1 cellular context compared by ENCODE assay signal in the genomic region with DNA sequence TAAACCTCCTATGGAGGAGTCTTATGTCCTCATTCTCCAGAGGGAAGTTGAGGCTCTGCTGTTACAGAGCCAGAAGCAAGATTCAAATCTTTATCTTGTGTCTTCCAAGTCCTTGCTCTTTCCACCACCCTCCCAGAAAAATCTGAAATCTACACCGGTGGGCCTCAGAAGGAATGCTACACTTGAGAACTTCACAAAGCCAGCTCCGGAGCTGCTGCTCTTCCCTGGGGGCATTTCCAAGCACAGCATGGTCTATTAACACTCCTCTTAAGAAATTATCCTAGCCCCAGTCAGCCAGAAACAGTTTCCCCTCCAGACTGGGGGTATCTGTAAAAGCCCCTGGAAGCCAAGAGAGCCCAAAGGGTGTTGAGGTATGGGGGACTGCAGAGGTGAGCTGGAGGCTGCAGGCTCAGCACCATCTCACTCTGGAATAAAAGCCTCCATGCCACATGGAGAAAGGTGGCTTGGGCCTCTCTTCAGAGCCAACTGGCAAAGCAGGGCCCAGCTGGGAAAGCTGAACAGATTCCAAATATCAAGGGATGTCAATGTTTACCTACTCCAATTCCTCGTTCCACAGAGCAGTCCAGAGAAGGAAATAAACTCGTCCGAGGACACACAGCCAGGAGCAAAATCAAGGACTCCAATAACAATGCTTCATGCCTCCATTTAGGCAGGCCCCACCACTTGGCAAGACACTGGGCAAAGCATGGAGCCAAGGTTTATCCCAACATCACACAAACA.
TF ChIP-seq lines count a peak whose summit lies in the region.

No MANE protein-coding gene starts in this region.

TF ChIP-seq in K562, 482 proteins besides CTCF, POLR2A, EP300 and RAD21 (continued from another document):
- TF ChIP-seq, protein P1, sequence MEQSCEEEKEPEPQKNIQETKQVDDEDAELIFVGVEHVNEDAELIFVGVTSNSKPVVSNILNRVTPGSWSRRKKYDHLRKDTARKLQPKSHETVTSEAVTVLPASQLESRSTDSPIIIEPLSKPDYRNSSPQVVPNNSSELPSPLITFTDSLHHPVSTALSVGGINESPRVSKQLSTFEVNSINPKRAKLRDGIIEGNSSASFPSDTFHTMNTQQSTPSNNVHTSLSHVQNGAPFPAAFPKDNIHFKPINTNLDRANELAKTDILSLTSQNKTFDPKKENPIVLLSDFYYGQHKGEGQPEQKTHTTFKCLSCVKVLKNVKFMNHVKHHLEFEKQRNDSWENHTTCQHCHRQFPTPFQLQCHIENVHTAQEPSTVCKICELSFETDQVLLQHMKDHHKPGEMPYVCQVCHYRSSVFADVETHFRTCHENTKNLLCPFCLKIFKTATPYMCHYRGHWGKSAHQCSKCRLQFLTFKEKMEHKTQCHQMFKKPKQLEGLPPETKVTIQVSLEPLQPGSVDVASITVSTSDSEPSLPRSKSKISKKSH (CRISPR knock-in tag; IDR thresholded peaks at IDR 0.05) = no peak
- TF ChIP-seq, protein P2, sequence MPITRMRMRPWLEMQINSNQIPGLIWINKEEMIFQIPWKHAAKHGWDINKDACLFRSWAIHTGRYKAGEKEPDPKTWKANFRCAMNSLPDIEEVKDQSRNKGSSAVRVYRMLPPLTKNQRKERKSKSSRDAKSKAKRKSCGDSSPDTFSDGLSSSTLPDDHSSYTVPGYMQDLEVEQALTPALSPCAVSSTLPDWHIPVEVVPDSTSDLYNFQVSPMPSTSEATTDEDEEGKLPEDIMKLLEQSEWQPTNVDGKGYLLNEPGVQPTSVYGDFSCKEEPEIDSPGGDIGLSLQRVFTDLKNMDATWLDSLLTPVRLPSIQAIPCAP (CRISPR knock-in tag; IDR thresholded peaks at IDR 0.05; ENCODE audit: borderline replicate concordance) = no peak
- TF ChIP-seq KDM5B (IDR thresholded peaks at IDR 0.05; ENCODE audit: insufficient replicate concordance, low read depth, low read length) = no peak
- TF ChIP-seq TAL1 (IDR thresholded peaks at IDR 0.05) = no peak
- TF ChIP-seq CC2D1A (IDR thresholded peaks at IDR 0.05) = no peak
- no peak for TF ChIP-seq CHCHD3 (CRISPR knock-in tag; IDR thresholded peaks at IDR 0.05)
